Comparison of ENCODE assay signal across 16 cellular contexts in genomic region chr1:77446841-77447555, GRCh38.
DNase-seq lines count a peak whose midpoint lies in the region; ATAC-seq and TF ChIP-seq lines count a peak whose summit lies in the region.
"Had no signal": no experiment of that assay in that cellular context is flagged by ENCODE, and none has a peak within 500 bp of the region (broad histone marks: within the 10 kb centered on the region; RNA-seq: fewer than 3 reads in every experiment).

No MANE protein-coding gene starts in this region.

- H3K27me3 ChIP-seq in breast epithelium: no peaks in the 10 kb centered on the region
- H3K27me3 ChIP-seq in mammary epithelial cell (ENCODE audit: insufficient read depth, low read length): no peaks in the 10 kb centered on the region

- peaks cover 8% of the 10 kb centered on the region for H3K4me1 Mint-ChIP-seq in chondrocyte (ENCODE audit: low read depth)

- peak overlapping the region; percentile 7 to 16 for H3K27ac ChIP-seq in breast epithelium
- H3K27ac ChIP-seq in mammary epithelial cell (ENCODE audit: insufficient read depth, low read depth, low read length): no peak overlapping the region
- peak overlapping the region; percentile 76 for H3K27ac ChIP-seq in VCaP

- H3K27ac Mint-ChIP-seq in chondrocyte (ENCODE audit: unreplicated experiment): no peak overlapping the region
- H3K27ac Mint-ChIP-seq: CD4-positive, alpha-beta T cell had no signal

- H3K9me3 ChIP-seq in breast epithelium: no peaks in the 10 kb centered on the region
- H3K9me3 ChIP-seq in mammary epithelial cell (replicated peaks; ENCODE audit: insufficient read depth, low read length): no peaks in the 10 kb centered on the region

- H3K9ac ChIP-seq in mammary epithelial cell (ENCODE audit: insufficient read depth, low read length): no peak overlapping the region

- intact Hi-C loops in breast epithelium (cut with DNase I; ENCODE audit: low total_unique reads) (no loop called here), mammary epithelial cell (cut with micrococcal nuclease) (no loop called here)

- dilution Hi-C loops in mammary epithelial cell (cut with HindIII; ENCODE audit: low sequenced_read_pairs): no loop called here

- TF ChIP-seq CTCF in breast epithelium (IDR thresholded peaks at IDR 0.05): no peak
- TF ChIP-seq CTCF in mammary epithelial cell (conservative IDR thresholded peaks at IDR 0.05 in 1 of 2, IDR thresholded peaks at IDR 0.05 in 1 of 2; ENCODE audit: extremely low read depth in 1 of 2, insufficient read depth in 1 of 2, low read depth in 1 of 2, low read length in 2 of 2): no peak
- no peak for TF ChIP-seq CTCF in VCaP (conservative IDR thresholded peaks at IDR 0.05)
- TF ChIP-seq CTCF in chondrocyte (IDR thresholded peaks at IDR 0.05): no peak

- 83% methylated on average over 4 of the region's 4 CpGs for WGBS in mammary epithelial cell (ENCODE audit: low coverage, missing lambda C conversion rate)

- no peaks in the 10 kb centered on the region for H3K36me3 Mint-ChIP-seq in chondrocyte (ENCODE audit: low read depth)

- H3K36me3 ChIP-seq in breast epithelium (no peaks in the 10 kb centered on the region), mammary epithelial cell (ENCODE audit: insufficient read depth, low read length) (peaks cover 2% of the 10 kb centered on the region)

- ATAC-seq in HG03565 (IDR thresholded peaks at IDR 0.05; ENCODE audit: unreplicated experiment): no peak

- H2AFZ ChIP-seq in mammary epithelial cell (ENCODE audit: low read depth, low read length): no peak overlapping the region

- CTCF ChIA-PET in mammary epithelial cell (lab: Charles Lee; ENCODE audit: low non-redundant PET): no interaction called here

- no peak for TF ChIP-seq POLR2A in breast epithelium (IDR thresholded peaks at IDR 0.05)

- H3K4me3 ChIP-seq in breast epithelium: no peak overlapping the region
- no peak overlapping the region for H3K4me3 ChIP-seq in mammary epithelial cell (replicated peaks in 1 of 3; ENCODE audit: insufficient read depth in 1 of 3, low read depth in 2 of 3, low read length in 3 of 3)

- H3K79me2 ChIP-seq in mammary epithelial cell (ENCODE audit: insufficient read depth, low read length): no peaks in the 10 kb centered on the region

- in situ Hi-C loops in mammary epithelial cell (cut with MboI; ENCODE audit: low sequenced_read_pairs in 2 of 2): no loop called here

- H3K9me3 Mint-ChIP-seq in chondrocyte (ENCODE audit: low read depth): peaks cover 6% of the 10 kb centered on the region

- H3K4me2 ChIP-seq in mammary epithelial cell (ENCODE audit: insufficient read depth, low read depth, low read length): no peak overlapping the region

- no TSS peak for BruUV-seq in mammary epithelial cell (replicated peaks; lab: Mats Ljungman, UMichigan)

- DNase-seq in breast epithelium (ENCODE audit: low spot score in 2 of 2) (no peak), mammary epithelial cell (no peak), iris pigment epithelial cell (ENCODE audit: low read depth) (peak; percentile 54), SK-N-DZ (ENCODE audit: low spot score) (no peak), NCI-H1105 (lab: John Stamatoyannopoulos, UW) (no peak), chondrocyte (ENCODE audit: low spot score) (no peak)
- DNase-seq: AML-193; Calu3; CD4-positive, alpha-beta T cell; DMS79 treated with DMSO at 0.1 percent for 48 hours; Kasumi-1; NCI-H187 treated with DMSO at 0.1 percent for 48 hours; NCI-H446; SHP77 had no signal

- no peaks in the 10 kb centered on the region for H3K27me3 Mint-ChIP-seq in chondrocyte (ENCODE audit: low read depth)
- H3K27me3 Mint-ChIP-seq: CD4-positive, alpha-beta T cell had no signal

- H3K4me3 Mint-ChIP-seq in chondrocyte (ENCODE audit: unreplicated experiment): no peak overlapping the region
- H3K4me3 Mint-ChIP-seq: CD4-positive, alpha-beta T cell had no signal

- H3K4me1 ChIP-seq in breast epithelium: no peaks in the 10 kb centered on the region
- H3K4me1 ChIP-seq in mammary epithelial cell (ENCODE audit: insufficient read depth, low read length): no peaks in the 10 kb centered on the region

- no peaks in the 10 kb centered on the region for H4K20me1 ChIP-seq in mammary epithelial cell (ENCODE audit: insufficient read depth, low read length)
